ENCODE assay signal across 1 cellular context in the genomic region with DNA sequence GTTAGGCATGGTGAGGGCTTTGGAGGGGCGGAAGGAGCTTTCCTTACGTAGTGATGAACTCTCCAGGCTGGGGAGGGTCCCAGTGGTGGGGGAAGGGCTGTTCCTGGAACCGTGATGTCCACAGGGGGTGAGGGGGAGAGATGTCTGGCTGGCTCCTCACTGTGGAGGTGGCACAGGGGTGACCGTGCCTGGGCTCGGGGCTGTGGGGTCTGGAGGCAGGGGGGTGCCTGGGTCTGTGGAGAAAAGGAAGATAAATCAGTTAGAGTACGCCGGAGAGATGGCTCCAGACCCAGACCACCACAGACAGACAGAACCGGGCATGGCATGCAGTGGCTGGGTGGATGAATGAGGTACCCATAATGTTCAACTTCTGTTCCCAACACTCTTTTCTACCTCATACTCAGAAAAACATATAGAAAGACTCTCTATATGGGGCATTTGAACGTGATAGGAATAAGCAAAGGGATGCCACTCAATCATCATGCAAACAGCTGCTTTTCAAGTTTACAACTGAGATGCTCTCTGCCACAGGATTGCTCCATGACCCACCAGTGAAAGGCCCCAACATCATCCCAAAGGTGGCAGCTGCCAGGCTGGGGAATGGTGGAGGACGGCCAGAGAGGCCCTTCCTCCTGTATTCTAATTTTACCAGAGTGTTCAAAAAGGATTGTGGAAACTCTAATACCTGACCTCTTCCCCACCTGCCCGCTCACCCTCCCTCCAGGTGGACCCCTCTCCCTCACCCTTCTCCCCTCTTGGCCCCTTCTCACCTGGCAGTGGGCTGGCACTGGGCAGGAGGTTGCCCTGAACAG.
TF ChIP-seq lines count a peak whose summit lies in the region.

No MANE protein-coding gene starts in this region.

TF ChIP-seq in K562, 482 proteins besides CTCF, POLR2A, EP300 and RAD21:
- TF ChIP-seq, protein P1, sequence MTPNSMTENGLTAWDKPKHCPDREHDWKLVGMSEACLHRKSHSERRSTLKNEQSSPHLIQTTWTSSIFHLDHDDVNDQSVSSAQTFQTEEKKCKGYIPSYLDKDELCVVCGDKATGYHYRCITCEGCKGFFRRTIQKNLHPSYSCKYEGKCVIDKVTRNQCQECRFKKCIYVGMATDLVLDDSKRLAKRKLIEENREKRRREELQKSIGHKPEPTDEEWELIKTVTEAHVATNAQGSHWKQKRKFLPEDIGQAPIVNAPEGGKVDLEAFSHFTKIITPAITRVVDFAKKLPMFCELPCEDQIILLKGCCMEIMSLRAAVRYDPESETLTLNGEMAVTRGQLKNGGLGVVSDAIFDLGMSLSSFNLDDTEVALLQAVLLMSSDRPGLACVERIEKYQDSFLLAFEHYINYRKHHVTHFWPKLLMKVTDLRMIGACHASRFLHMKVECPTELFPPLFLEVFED (CRISPR knock-in tag; conservative IDR thresholded peaks at IDR 0.05): peak; percentile 90
- peak; percentile 20 for TF ChIP-seq KDM5B (IDR thresholded peaks at IDR 0.05; ENCODE audit: insufficient replicate concordance, low read depth, low read length)
- peak; percentile 59 for TF ChIP-seq RBFOX2 (IDR thresholded peaks at IDR 0.05; ENCODE audit: low read depth, low read length)
- 0 out of 2 replicates have a peak, but pooled peaks have one; percentile 5 for TF ChIP-seq ELF4 (CRISPR knock-in tag; IDR thresholded peaks at IDR 0.05)
- TF ChIP-seq, protein P2, sequence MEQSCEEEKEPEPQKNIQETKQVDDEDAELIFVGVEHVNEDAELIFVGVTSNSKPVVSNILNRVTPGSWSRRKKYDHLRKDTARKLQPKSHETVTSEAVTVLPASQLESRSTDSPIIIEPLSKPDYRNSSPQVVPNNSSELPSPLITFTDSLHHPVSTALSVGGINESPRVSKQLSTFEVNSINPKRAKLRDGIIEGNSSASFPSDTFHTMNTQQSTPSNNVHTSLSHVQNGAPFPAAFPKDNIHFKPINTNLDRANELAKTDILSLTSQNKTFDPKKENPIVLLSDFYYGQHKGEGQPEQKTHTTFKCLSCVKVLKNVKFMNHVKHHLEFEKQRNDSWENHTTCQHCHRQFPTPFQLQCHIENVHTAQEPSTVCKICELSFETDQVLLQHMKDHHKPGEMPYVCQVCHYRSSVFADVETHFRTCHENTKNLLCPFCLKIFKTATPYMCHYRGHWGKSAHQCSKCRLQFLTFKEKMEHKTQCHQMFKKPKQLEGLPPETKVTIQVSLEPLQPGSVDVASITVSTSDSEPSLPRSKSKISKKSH (CRISPR knock-in tag; IDR thresholded peaks at IDR 0.05): no peak
- peak; percentile 12 for TF ChIP-seq CCNT2 (IDR thresholded peaks at IDR 0.05; ENCODE audit: borderline replicate concordance, extremely low read depth, insufficient read length, low read depth, low read length)
- TF ChIP-seq, protein P3, sequence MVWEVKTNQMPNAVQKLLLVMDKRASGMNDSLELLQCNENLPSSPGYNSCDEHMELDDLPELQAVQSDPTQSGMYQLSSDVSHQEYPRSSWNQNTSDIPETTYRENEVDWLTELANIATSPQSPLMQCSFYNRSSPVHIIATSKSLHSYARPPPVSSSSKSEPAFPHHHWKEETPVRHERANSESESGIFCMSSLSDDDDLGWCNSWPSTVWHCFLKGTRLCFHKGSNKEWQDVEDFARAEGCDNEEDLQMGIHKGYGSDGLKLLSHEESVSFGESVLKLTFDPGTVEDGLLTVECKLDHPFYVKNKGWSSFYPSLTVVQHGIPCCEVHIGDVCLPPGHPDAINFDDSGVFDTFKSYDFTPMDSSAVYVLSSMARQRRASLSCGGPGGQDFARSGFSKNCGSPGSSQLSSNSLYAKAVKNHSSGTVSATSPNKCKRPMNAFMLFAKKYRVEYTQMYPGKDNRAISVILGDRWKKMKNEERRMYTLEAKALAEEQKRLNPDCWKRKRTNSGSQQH (CRISPR knock-in tag; IDR thresholded peaks at IDR 0.05): 0 out of 2 replicates have a peak, but pooled peaks have one; percentile 5
- peak; percentile 25; the same call in 1 of the 2 replicates for TF ChIP-seq MYNN (IDR thresholded peaks at IDR 0.05)
- TF ChIP-seq MYNN (CRISPR knock-in tag; IDR thresholded peaks at IDR 0.05): no peak
- TF ChIP-seq, protein P4, sequence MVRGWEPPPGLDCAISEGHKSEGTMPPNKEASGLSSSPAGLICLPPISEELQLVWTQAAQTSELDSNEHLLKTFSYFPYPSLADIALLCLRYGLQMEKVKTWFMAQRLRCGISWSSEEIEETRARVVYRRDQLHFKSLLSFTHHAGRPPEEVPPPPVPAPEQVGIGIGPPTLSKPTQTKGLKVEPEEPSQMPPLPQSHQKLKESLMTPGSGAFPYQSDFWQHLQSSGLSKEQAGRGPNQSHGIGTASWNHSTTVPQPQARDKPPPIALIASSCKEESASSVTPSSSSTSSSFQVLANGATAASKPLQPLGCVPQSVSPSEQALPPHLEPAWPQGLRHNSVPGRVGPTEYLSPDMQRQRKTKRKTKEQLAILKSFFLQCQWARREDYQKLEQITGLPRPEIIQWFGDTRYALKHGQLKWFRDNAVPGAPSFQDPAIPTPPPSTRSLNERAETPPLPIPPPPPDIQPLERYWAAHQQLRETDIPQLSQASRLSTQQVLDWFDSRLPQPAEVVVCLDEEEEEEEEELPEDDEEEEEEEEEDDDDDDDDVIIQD (CRISPR knock-in tag; IDR thresholded peaks at IDR 0.05): no peak
- TF ChIP-seq, protein P5, sequence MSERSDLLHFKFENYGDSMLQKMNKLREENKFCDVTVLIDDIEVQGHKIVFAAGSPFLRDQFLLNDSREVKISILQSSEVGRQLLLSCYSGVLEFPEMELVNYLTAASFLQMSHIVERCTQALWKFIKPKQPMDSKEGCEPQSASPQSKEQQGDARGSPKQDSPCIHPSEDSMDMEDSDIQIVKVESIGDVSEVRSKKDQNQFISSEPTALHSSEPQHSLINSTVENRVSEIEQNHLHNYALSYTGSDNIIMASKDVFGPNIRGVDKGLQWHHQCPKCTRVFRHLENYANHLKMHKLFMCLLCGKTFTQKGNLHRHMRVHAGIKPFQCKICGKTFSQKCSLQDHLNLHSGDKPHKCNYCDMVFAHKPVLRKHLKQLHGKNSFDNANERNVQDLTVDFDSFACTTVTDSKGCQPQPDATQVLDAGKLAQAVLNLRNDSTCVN (CRISPR knock-in tag; IDR thresholded peaks at IDR 0.05): peak; percentile 41; the same call in 1 of the 2 replicates
- TF ChIP-seq POLR2AphosphoS2 (IDR thresholded peaks at IDR 0.05; ENCODE audit: low read length): 0 out of 2 replicates have a peak, but pooled peaks have one; percentile 32
- no peak for TF ChIP-seq FOXA3 (CRISPR knock-in tag; conservative IDR thresholded peaks at IDR 0.05 in 1 of 2, IDR thresholded peaks at IDR 0.05 in 1 of 2)
- peak; percentile 32 for TF ChIP-seq SP1 (CRISPR knock-in tag; IDR thresholded peaks at IDR 0.05)
- 0 out of 2 replicates have a peak, but pooled peaks have one; percentile 7 for TF ChIP-seq NFIC (IDR thresholded peaks at IDR 0.05)
- TF ChIP-seq, protein P6, sequence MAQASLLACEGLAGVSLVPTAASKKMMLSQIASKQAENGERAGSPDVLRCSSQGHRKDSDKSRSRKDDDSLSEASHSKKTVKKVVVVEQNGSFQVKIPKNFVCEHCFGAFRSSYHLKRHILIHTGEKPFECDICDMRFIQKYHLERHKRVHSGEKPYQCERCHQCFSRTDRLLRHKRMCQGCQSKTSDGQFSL (CRISPR knock-in tag; IDR thresholded peaks at IDR 0.05): peak; percentile 44; the same call in 1 of the 2 replicates
- TF ChIP-seq, protein P6 (tag; IDR thresholded peaks at IDR 0.05): no peak
- 0 out of 2 replicates have a peak, but pooled peaks have one; percentile 22 for TF ChIP-seq POLR2G (IDR thresholded peaks at IDR 0.05; ENCODE audit: low read depth, low read length)
- TF ChIP-seq NCOA4 (IDR thresholded peaks at IDR 0.05; ENCODE audit: partially characterized antibody): no peak
- 0 out of 2 replicates have a peak, but pooled peaks have one; percentile 50 for TF ChIP-seq POLR2AphosphoS5 (IDR thresholded peaks at IDR 0.05; ENCODE audit: control insufficient read depth, insufficient read depth, low read depth, low read length)
